In the genomic region with DNA sequence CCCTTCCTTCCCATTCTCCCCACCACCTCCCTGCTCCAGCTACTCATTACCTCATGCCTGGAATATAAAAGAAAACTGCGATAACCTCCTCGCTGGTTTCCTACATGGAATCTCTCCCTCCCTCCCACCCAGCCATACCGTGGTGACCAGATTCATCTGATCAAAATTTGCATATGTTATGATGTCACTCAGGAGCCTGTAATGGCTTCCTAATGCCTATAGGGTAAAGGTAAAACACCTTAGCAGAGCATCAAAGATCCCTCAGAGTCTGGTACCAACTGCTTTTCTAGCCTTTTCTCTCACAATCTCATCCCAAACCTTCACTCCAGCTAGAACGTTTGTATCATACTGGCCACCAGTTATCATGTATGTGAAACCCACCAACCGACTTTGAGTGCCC, we compare ENCODE assay signal across 1 cellular context.
A peak's percentile ranks its signal among the peaks of the same experiment; 100 is the strongest.
TF ChIP-seq lines count a peak whose summit lies in the region.

No MANE protein-coding gene starts in this region.

TF ChIP-seq in HepG2, 621 proteins besides CTCF, POLR2A, EP300 and RAD21:
- TF ChIP-seq TMF1 (CRISPR knock-in tag; IDR thresholded peaks at IDR 0.05; ENCODE audit: low read depth) (0 out of 2 replicates have a peak, but pooled peaks have one; percentile 28), ZNF556 (CRISPR knock-in tag; IDR thresholded peaks at IDR 0.05; ENCODE audit: borderline replicate concordance) (no peak)
